ENCODE assay signal across 27 cellular contexts in genomic region chr7:37224746-37225145, GRCh38.
"Had no signal": no experiment of that assay in that cellular context is flagged by ENCODE, and none has a peak within 500 bp of the region (broad histone marks: within the 10 kb centered on the region; RNA-seq: fewer than 3 reads in every experiment).

No MANE protein-coding gene starts in this region.

- DNase-seq: activated CD4-positive, alpha-beta T cell treated with anti-CD3 and anti-CD28 coated beads for 4 hours; activated CD4-positive, alpha-beta T cell treated with anti-CD3 and anti-CD28 coated beads, Interleukin-2, amount 50 U/mL, for 48 hours; activated CD8-positive, alpha-beta memory T cell treated with anti-CD3 and anti-CD28 coated beads for 24 hours; activated naive CD4-positive, alpha-beta T cell; activated T-cell treated with anti-CD3 and anti-CD28 coated beads, Interleukin-2, amount 50 U/mL, for 72 hours; aorta; central memory CD4-positive, alpha-beta T cell; KG1; NCI-H1092; NCI-H1417 treated with DMSO at 0.1 percent for 48 hours; NCI-H1694; NCI-H2029; NCI-H2107; NCI-H2171 treated with DMSO at 0.1 percent for 48 hours; NCI-H510A treated with DMSO at 0.1 percent for 48 hours; NCI-H69; NK-92 treated with Interleukin-12 subunit alpha and Interleukin-12 subunit beta, amount 100 ng/mL, for 24 hours; OCI-M1; RPMI8226; T-cell had no signal

- H3K27ac ChIP-seq: SK-N-MC, VCaP had no signal

- H3K27ac Mint-ChIP-seq: activated T-cell treated with anti-CD3 and anti-CD28 coated beads, Interleukin-2, amount 50 U/mL, for 72 hours; T-cell had no signal

- H3K4me3 Mint-ChIP-seq: activated naive CD4-positive, alpha-beta T cell treated with anti-CD3 and anti-CD28 coated beads, Interleukin-2, amount 50 U/mL, for 24 hours; activated T-cell treated with anti-CD3 and anti-CD28 coated beads, Interleukin-2, amount 50 U/mL, for 72 hours; T-cell had no signal

- H3K4me3 ChIP-seq: SK-N-MC had no signal

- H3K27me3 Mint-ChIP-seq: activated naive CD4-positive, alpha-beta T cell treated with anti-CD3 and anti-CD28 coated beads, Interleukin-2, amount 50 U/mL, for 24 hours; T-cell had no signal

- ATAC-seq: activated CD4-positive, CD25-positive, alpha-beta regulatory T cell treated with anti-CD3 and anti-CD28 coated beads, Interleukin-2, amount 50 U/mL, for 24 hours; activated T-cell treated with anti-CD3 and anti-CD28 coated beads, Interleukin-2, amount 50 U/mL, for 72 hours; Panc1; Right ventricle myocardium inferior; T-cell had no signal

- H3K9me3 Mint-ChIP-seq: activated naive CD4-positive, alpha-beta T cell treated with anti-CD3 and anti-CD28 coated beads, Interleukin-2, amount 50 U/mL, for 24 hours; activated T-cell treated with anti-CD3 and anti-CD28 coated beads, Interleukin-2, amount 50 U/mL, for 72 hours; T-cell had no signal

- FAIRE-seq: bronchial epithelial cell had no signal
